22 cellular contexts compared by ENCODE assay signal in the genomic region with DNA sequence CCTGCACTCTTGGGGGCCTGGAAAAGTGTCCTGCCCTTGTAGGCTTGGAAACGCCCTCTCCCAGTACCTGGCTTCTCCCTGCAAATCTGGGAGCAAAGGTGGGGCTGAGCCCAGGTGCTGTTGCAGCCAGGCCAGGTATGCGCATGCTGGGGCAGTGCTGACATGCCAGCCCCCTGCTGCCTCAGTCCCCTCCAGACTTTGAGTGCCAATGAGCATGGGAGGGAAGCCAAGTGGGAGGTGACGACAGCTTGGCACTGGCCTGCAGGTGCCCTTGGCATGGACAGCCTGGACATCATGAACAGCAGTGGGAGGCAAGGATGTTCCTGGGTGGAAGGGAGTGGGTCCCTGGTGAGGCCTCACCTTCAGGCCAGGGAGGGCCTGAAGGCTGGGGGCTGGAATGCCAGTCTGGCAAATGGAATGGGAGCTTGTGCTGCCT.
"Had no signal": no experiment of that assay in that cellular context is flagged by ENCODE, and none has a peak within 500 bp of the region (broad histone marks: within the 10 kb centered on the region; RNA-seq: fewer than 3 reads in every experiment).

No MANE protein-coding gene starts in this region.

- H3K27ac ChIP-seq: esophagus squamous epithelium, left lung, neural progenitor cell, prostate gland, right atrium auricular region, sigmoid colon, thoracic aorta, tibial nerve had no signal

- H3K9me3 ChIP-seq: prostate gland, right atrium auricular region, thoracic aorta had no signal

- H3K4me3 ChIP-seq: esophagus squamous epithelium, left lung, neural progenitor cell, prostate gland, right atrium auricular region, sigmoid colon, thoracic aorta, tibial nerve had no signal

- FAIRE-seq: endometrium, frontal cortex, keratinocyte had no signal

- ATAC-seq: effector memory CD8-positive, alpha-beta T cell; left lung; naive thymus-derived CD4-positive, alpha-beta T cell; stimulated activated memory B cell treated with anti-CD40 and anti-IgM and Interleukin-4, amounts not matched to agents 10 μg/mL and 1 μg/mL and 100 μg/mL, for 72 hours had no signal

- H3K36me3 ChIP-seq: esophagus squamous epithelium, left lung, neural progenitor cell, prostate gland, right atrium auricular region, sigmoid colon, thoracic aorta, tibial nerve had no signal

- H3K4me1 ChIP-seq: esophagus squamous epithelium, left lung, neural progenitor cell, prostate gland, right atrium auricular region, sigmoid colon, tibial nerve had no signal

- H3K27me3 ChIP-seq: esophagus squamous epithelium, left lung, neural progenitor cell, right atrium auricular region, sigmoid colon, tibial nerve had no signal

- H3K9ac ChIP-seq: neural progenitor cell had no signal

- DNase-seq: cortex of kidney; effector memory CD8-positive, alpha-beta T cell; esophagus squamous epithelium; head of caudate nucleus; mammary epithelial cell; midbrain; naive thymus-derived CD4-positive, alpha-beta T cell; nucleus accumbens; sigmoid colon; stimulated activated CD4-positive, alpha-beta T cell treated with anti-CD3 and anti-CD28 coated beads, Interleukin-4, amount 100 ng/mL, for 4 hours; stimulated activated naive CD8-positive, alpha-beta T cell treated with anti-CD3 and anti-CD28 coated beads, Interleukin-15, Interleukin-2, amounts not matched to agents 100 U/mL and 50 U/mL, for 24 hours; substantia nigra had no signal
